ENCODE assay signal across 10 cellular contexts in genomic region chr1:147539122-147539575, GRCh38.
DNase-seq lines count a peak whose midpoint lies in the region; ATAC-seq lines count a peak whose summit lies in the region.
"Had no signal": no experiment of that assay in that cellular context is flagged by ENCODE, and none has a peak within 500 bp of the region (broad histone marks: within the 10 kb centered on the region; RNA-seq: fewer than 3 reads in every experiment).

No MANE protein-coding gene starts in this region.

- no peaks in the 10 kb centered on the region for H3K36me3 Mint-ChIP-seq in T-helper 2 cell treated with Interferon-gamma antibody and Interleukin-4, amounts not matched to agents 5 μg/mL and 100 μg/mL, for 36 hours (ENCODE audit: low read depth)
- H3K36me3 Mint-ChIP-seq: activated naive CD4-positive, alpha-beta T cell treated with anti-CD3 and anti-CD28 coated beads, Interleukin-2, amount 50 U/mL, for 24 hours; CD4-positive, CD25-positive, alpha-beta regulatory T cell had no signal

- H3K36me3 ChIP-seq in HAP-1 (replicated peaks), result no peaks in the 10 kb centered on the region

- H3K27me3 ChIP-seq in HAP-1 (ENCODE audit: low read depth), result no peaks in the 10 kb centered on the region

- no peak overlapping the region for H3K27ac Mint-ChIP-seq in T-helper 2 cell treated with Interferon-gamma antibody and Interleukin-4, amounts not matched to agents 5 μg/mL and 100 μg/mL, for 36 hours
- no peak overlapping the region for H3K27ac Mint-ChIP-seq in stimulated activated naive CD8-positive, alpha-beta T cell treated with anti-CD3 and anti-CD28 coated beads, Interleukin-15, amount 100 ng/mL, for 72 hours
- H3K27ac Mint-ChIP-seq: CD4-positive, CD25-positive, alpha-beta regulatory T cell had no signal

- ATAC-seq in stimulated activated naive CD8-positive, alpha-beta T cell treated with anti-CD3 and anti-CD28 coated beads, Interleukin-15, amount 100 ng/mL, for 72 hours, result peak; percentile 47
- ATAC-seq in HG02970 (IDR thresholded peaks at IDR 0.05; ENCODE audit: low FRiP score, unreplicated experiment), result no peak

- in situ Hi-C loops in HAP-1 (cut with MboI; ENCODE audit: low sequenced_read_pairs), result no loop called here

- H3K4me1 Mint-ChIP-seq in T-helper 2 cell treated with Interferon-gamma antibody and Interleukin-4, amounts not matched to agents 5 μg/mL and 100 μg/mL, for 36 hours (ENCODE audit: low read depth), result peaks cover 15% of the 10 kb centered on the region
- H3K4me1 Mint-ChIP-seq in stimulated activated naive CD8-positive, alpha-beta T cell treated with anti-CD3 and anti-CD28 coated beads, Interleukin-15, amount 100 ng/mL, for 72 hours, result peaks cover 24% of the 10 kb centered on the region

- H3K4me1 ChIP-seq in HAP-1, result peaks cover 24% of the 10 kb centered on the region

- peak; percentile 29 for DNase-seq in T-helper 2 cell treated with Interferon-gamma antibody and Interleukin-4, amounts not matched to agents 5 μg/mL and 100 μg/mL, for 36 hours (ENCODE audit: low spot score)
- no peak for DNase-seq in T-helper 2 cell
- peak; percentile 50 for DNase-seq in T1000 (lab: John Stamatoyannopoulos, UW)
- peak; percentile 91 for DNase-seq in glomerular visceral epithelial cell (ENCODE audit: extremely low spot score)
- peak; percentile 19 to 32 for DNase-seq in stimulated activated naive CD8-positive, alpha-beta T cell treated with anti-CD3 and anti-CD28 coated beads, Interleukin-15, amount 100 ng/mL, for 72 hours
- DNase-seq in activated gamma-delta T cell treated with Interleukin-2 at 50 U/mL for 16 hours, result no peak
- no peak for DNase-seq in HAP-1 (ENCODE audit: low spot score in 2 of 2)
- DNase-seq: CD4-positive, CD25-positive, alpha-beta regulatory T cell had no signal

- no peak overlapping the region for H3K4me3 ChIP-seq in HAP-1

- H3K9me3 Mint-ChIP-seq in T-helper 2 cell treated with Interferon-gamma antibody and Interleukin-4, amounts not matched to agents 5 μg/mL and 100 μg/mL, for 36 hours, result peaks cover 4% of the 10 kb centered on the region
- no peaks in the 10 kb centered on the region for H3K9me3 Mint-ChIP-seq in stimulated activated naive CD8-positive, alpha-beta T cell treated with anti-CD3 and anti-CD28 coated beads, Interleukin-15, amount 100 ng/mL, for 72 hours
- H3K9me3 Mint-ChIP-seq: activated naive CD4-positive, alpha-beta T cell treated with anti-CD3 and anti-CD28 coated beads, Interleukin-2, amount 50 U/mL, for 24 hours had no signal

- H3K9me3 ChIP-seq in HAP-1, result no peaks in the 10 kb centered on the region

- H3K27me3 Mint-ChIP-seq in T-helper 2 cell treated with Interferon-gamma antibody and Interleukin-4, amounts not matched to agents 5 μg/mL and 100 μg/mL, for 36 hours (ENCODE audit: low read depth), result no peaks in the 10 kb centered on the region
- no peaks in the 10 kb centered on the region for H3K27me3 Mint-ChIP-seq in stimulated activated naive CD8-positive, alpha-beta T cell treated with anti-CD3 and anti-CD28 coated beads, Interleukin-15, amount 100 ng/mL, for 72 hours
- H3K27me3 Mint-ChIP-seq: activated naive CD4-positive, alpha-beta T cell treated with anti-CD3 and anti-CD28 coated beads, Interleukin-2, amount 50 U/mL, for 24 hours had no signal

- H3K4me3 Mint-ChIP-seq in T-helper 2 cell treated with Interferon-gamma antibody and Interleukin-4, amounts not matched to agents 5 μg/mL and 100 μg/mL, for 36 hours, result no peak overlapping the region
- no peak overlapping the region for H3K4me3 Mint-ChIP-seq in stimulated activated naive CD8-positive, alpha-beta T cell treated with anti-CD3 and anti-CD28 coated beads, Interleukin-15, amount 100 ng/mL, for 72 hours
- H3K4me3 Mint-ChIP-seq: activated naive CD4-positive, alpha-beta T cell treated with anti-CD3 and anti-CD28 coated beads, Interleukin-2, amount 50 U/mL, for 24 hours had no signal

Comparison
In these comparisons a context has a peak if more than half of its experiments do, and no peak if none do; other contexts are left out.
1. DNase-seq: peak in T-helper 2 cell treated with Interferon-gamma antibody and Interleukin-4, amounts not matched to agents 5 μg/mL and 100 μg/mL, for 36 hours (single experiment), T1000 (single experiment), glomerular visceral epithelial cell (single experiment) and stimulated activated naive CD8-positive, alpha-beta T cell treated with anti-CD3 and anti-CD28 coated beads, Interleukin-15, amount 100 ng/mL, for 72 hours (2 of 2); none in T-helper 2 cell (0 of 5), activated gamma-delta T cell treated with Interleukin-2 at 50 U/mL for 16 hours (single experiment) and HAP-1 (0 of 2).